ENCODE assay signal across 21 cellular contexts in the genomic region with DNA sequence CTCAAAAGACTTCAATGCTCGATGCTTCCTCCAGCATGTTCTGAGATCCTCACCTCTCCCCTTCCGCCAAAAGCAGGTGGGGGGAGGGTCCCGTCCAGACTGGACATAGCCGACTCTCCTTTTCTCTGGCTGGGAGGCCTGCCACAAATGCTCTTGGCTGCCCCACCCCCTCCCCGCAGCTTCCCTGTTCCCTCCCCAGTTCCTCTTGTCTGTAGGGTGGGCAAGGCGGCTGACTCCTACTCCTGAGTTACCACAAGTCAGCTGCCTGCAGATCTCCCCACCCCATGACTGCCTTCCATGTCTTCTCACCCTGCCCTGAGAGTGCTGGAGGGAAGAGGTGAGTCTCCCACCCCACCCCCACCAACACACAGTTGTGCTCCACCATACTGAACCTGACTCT. TPM values are rescaled to one million over a fixed set of nuclear protein-coding genes. Genes with fewer than 3 reads are reported as not detected.
DNase-seq lines count a peak whose midpoint lies in the region; ATAC-seq and TF ChIP-seq lines count a peak whose summit lies in the region.
"Had no signal": no experiment of that assay in that cellular context is flagged by ENCODE, and none has a peak within 500 bp of the region (broad histone marks: within the 10 kb centered on the region; RNA-seq: fewer than 3 reads in every experiment).

No MANE protein-coding gene starts in this region.

- peaks cover 31% of the 10 kb centered on the region for H3K36me3 Mint-ChIP-seq in CD4-positive, alpha-beta T cell (ENCODE audit: low read depth)
- H3K36me3 Mint-ChIP-seq in nephron (ENCODE audit: low read depth) = peaks cover 34% of the 10 kb centered on the region
- H3K36me3 Mint-ChIP-seq in endodermal cell (ENCODE audit: low read depth) = peaks cover 11% of the 10 kb centered on the region
- peaks cover 0 to 48% (median 0%) of the 10 kb centered on the region in 3 donors for H3K36me3 Mint-ChIP-seq in CD8-positive, alpha-beta memory T cell

- POLR2A ChIA-PET in CD4-positive, alpha-beta T cell (lab: Charles Lee) = interaction anchor here (0.6 kb wide), 1 partner anchor 85 kb away, joined by 3 read pairs; a partner anchor contains a TSS
- POLR2A ChIA-PET in CD8-positive, alpha-beta memory T cell (lab: Charles Lee) = no interaction called here

- H3K27me3 Mint-ChIP-seq in CD4-positive, alpha-beta T cell = no peaks in the 10 kb centered on the region
- no peaks in the 10 kb centered on the region for H3K27me3 Mint-ChIP-seq in nephron (ENCODE audit: low read depth)
- H3K27me3 Mint-ChIP-seq in endodermal cell (ENCODE audit: insufficient read depth) = no peaks in the 10 kb centered on the region
- peaks cover 0 to 9% of the 10 kb centered on the region in 2 donors for H3K27me3 Mint-ChIP-seq in CD8-positive, alpha-beta memory T cell

- no peak for ATAC-seq in CD4-positive, alpha-beta T cell (ENCODE audit: poor library complexity)
- no peak for ATAC-seq in GM21619 (IDR thresholded peaks at IDR 0.05; ENCODE audit: unreplicated experiment)
- ATAC-seq: gastroesophageal sphincter had no signal

- peaks cover 33% of the 10 kb centered on the region for H3K4me1 Mint-ChIP-seq in CD4-positive, alpha-beta T cell (ENCODE audit: low read depth)
- peaks cover 10% of the 10 kb centered on the region for H3K4me1 Mint-ChIP-seq in nephron
- H3K4me1 Mint-ChIP-seq in endodermal cell = no peaks in the 10 kb centered on the region
- H3K4me1 Mint-ChIP-seq in CD8-positive, alpha-beta memory T cell = peaks cover 26 to 31% (median 26%) of the 10 kb centered on the region in 3 donors

- H3K27me3 ChIP-seq in CD4-positive, alpha-beta T cell (ENCODE audit: control insufficient read depth, insufficient read depth, low read length) = no peaks in the 10 kb centered on the region
- H3K27me3 ChIP-seq in endodermal cell (ENCODE audit: control insufficient read depth, insufficient read depth, low read length, poor library complexity, severe bottlenecking) = no peaks in the 10 kb centered on the region
- no peaks in the 10 kb centered on the region for H3K27me3 ChIP-seq in CD8-positive, alpha-beta memory T cell (ENCODE audit: insufficient read depth, low read length, poor library complexity, severe bottlenecking)
- H3K27me3 ChIP-seq: gastroesophageal sphincter, thyroid gland had no signal

- H3K9me3 ChIP-seq in CD4-positive, alpha-beta T cell (ENCODE audit: control insufficient read depth, low read length) = no peaks in the 10 kb centered on the region
- H3K9me3 ChIP-seq in endodermal cell (ENCODE audit: control insufficient read depth, low read length) = no peaks in the 10 kb centered on the region
- no peaks in the 10 kb centered on the region for H3K9me3 ChIP-seq in CD8-positive, alpha-beta memory T cell (ENCODE audit: low read length)
- H3K9me3 ChIP-seq: gastroesophageal sphincter, thyroid gland had no signal

- CTCF ChIA-PET in CD4-positive, alpha-beta T cell (lab: Charles Lee) = interaction anchor here (0.6 kb wide), 1 partner anchor 363 kb away, joined by 3 read pairs; no protein-coding TSS in a partner anchor
- CTCF ChIA-PET in CD8-positive, alpha-beta memory T cell (lab: Charles Lee) = no interaction called here

- no peak for DNase-seq in CD4-positive, alpha-beta T cell
- no peak for DNase-seq in LNCaP clone FGC (ENCODE audit: low read depth)
- DNase-seq in endodermal cell = no peak
- DNase-seq in RKO (ENCODE audit: low spot score) = no peak
- no peak for DNase-seq in CD8-positive, alpha-beta memory T cell
- DNase-seq: activated gamma-delta T cell; DMS79; mesendoderm; NCI-H1048; NCI-H2081 treated with DMSO at 0.1 percent for 48 hours; NCI-H524; occipital lobe; stimulated activated CD4-positive, alpha-beta T cell treated with anti-CD3 and anti-CD28 coated beads, Interleukin-4, amount 100 ng/mL, for 24 hours; stimulated activated CD8-positive, alpha-beta memory T cell treated with anti-CD3 and anti-CD28 coated beads, Interleukin-4, amount 100 ng/mL, for 48 hours; thyroid gland; WERI-Rb-1 had no signal

- H3K36me3 ChIP-seq in endodermal cell (ENCODE audit: control insufficient read depth, insufficient read depth, low read length) = no peaks in the 10 kb centered on the region
- no peaks in the 10 kb centered on the region for H3K36me3 ChIP-seq in CD8-positive, alpha-beta memory T cell (ENCODE audit: insufficient read depth, low read length)

- H3K4me1 ChIP-seq in endodermal cell (ENCODE audit: control insufficient read depth, insufficient read depth, low read length) = no peaks in the 10 kb centered on the region
- H3K4me1 ChIP-seq in CD8-positive, alpha-beta memory T cell (ENCODE audit: insufficient read depth, low read length) = peaks cover 20% of the 10 kb centered on the region

- 90% methylated on average over 6 of the region's 6 CpGs; no CpG with 5 or more reads in 1 of the 2 experiments for WGBS in endodermal cell (ENCODE audit: insufficient coverage in 1 of 2, insufficient read length in 1 of 2), 2 experiments

- 0 out of 2 replicates have a peak overlapping the region, but pooled peaks have one; percentile 21 for H3K4me3 ChIP-seq in LNCaP clone FGC (ENCODE audit: low read depth, low read length)
- H3K4me3 ChIP-seq in endodermal cell (ENCODE audit: low read length) = no peak overlapping the region
- no peak overlapping the region for H3K4me3 ChIP-seq in CD8-positive, alpha-beta memory T cell (ENCODE audit: low read length)
- H3K4me3 ChIP-seq: gastroesophageal sphincter, SK-N-MC, thyroid gland had no signal

- intact Hi-C loops in CD4-positive, alpha-beta T cell (cut with DNase I, micrococcal nuclease) = loop anchor here in 1 of 2 experiments (10.0 kb wide), 1 partner anchor 53 kb away; a partner anchor contains a TSS

- H3K27ac Mint-ChIP-seq in CD4-positive, alpha-beta T cell = no peak overlapping the region
- H3K27ac Mint-ChIP-seq in nephron = no peak overlapping the region
- H3K27ac Mint-ChIP-seq in endodermal cell = no peak overlapping the region
- peak overlapping the region in 2 of 8 donors; percentile 23 to 29 for H3K27ac Mint-ChIP-seq in CD8-positive, alpha-beta memory T cell

- H3K27ac ChIP-seq in CD4-positive, alpha-beta T cell (ENCODE audit: low read depth, low read length) = no peak overlapping the region
- H3K27ac ChIP-seq in VCaP (peak overlapping the region; percentile 43), endodermal cell (ENCODE audit: low read depth, low read length) (no peak overlapping the region)
- H3K27ac ChIP-seq in CD8-positive, alpha-beta memory T cell (ENCODE audit: low read depth, low read length) = no peak overlapping the region
- H3K27ac ChIP-seq: SK-N-MC, thyroid gland, WERI-Rb-1 had no signal

- H3K9ac ChIP-seq in endodermal cell (ENCODE audit: extremely low read depth, low read length, poor library complexity, severe bottlenecking) = no peak overlapping the region

- peak overlapping the region; percentile 27 for H3K4me3 Mint-ChIP-seq in CD4-positive, alpha-beta T cell
- H3K4me3 Mint-ChIP-seq in nephron (peak overlapping the region in 2 of 3 experiments; percentile 43 to 67), endodermal cell (no peak overlapping the region)
- no peak overlapping the region for H3K4me3 Mint-ChIP-seq in CD8-positive, alpha-beta memory T cell

- no peaks in the 10 kb centered on the region for H3K9me3 Mint-ChIP-seq in CD4-positive, alpha-beta T cell
- peaks cover 24% of the 10 kb centered on the region for H3K9me3 Mint-ChIP-seq in nephron
- H3K9me3 Mint-ChIP-seq in endodermal cell = peaks cover 74% of the 10 kb centered on the region
- no peaks in the 10 kb centered on the region for H3K9me3 Mint-ChIP-seq in CD8-positive, alpha-beta memory T cell

- TF ChIP-seq CTCF in CD4-positive, alpha-beta T cell (IDR thresholded peaks at IDR 0.05) = no peak
- TF ChIP-seq CTCF in LNCaP clone FGC (IDR thresholded peaks at IDR 0.05; ENCODE audit: control insufficient read depth, extremely low read depth, insufficient read depth) (no peak), VCaP (conservative IDR thresholded peaks at IDR 0.05) (no peak), nephron (IDR thresholded peaks at IDR 0.05; ENCODE audit: unreplicated experiment in 3 of 3) (no peak), endodermal cell (conservative IDR thresholded peaks at IDR 0.05) (no peak)

RNA-seq across cellular contexts. Expression of a gene that starts 2.8 kb away (rescaled TPM):
- total RNA-seq in CD4-positive, alpha-beta T cell = 10 to 100 TPM; 31.4 to 40.8 TPM
- 10 to 100 TPM; 61.6 to 66.8 TPM for total RNA-seq in endodermal cell
- 92.5 TPM for polyA plus RNA-seq in endodermal cell (2013, experiment 1 of 2)
- polyA plus RNA-seq in endodermal cell (2013, experiment 2 of 2) = 84.1 TPM
- total RNA-seq in CD8-positive, alpha-beta memory T cell = 10 to 100 TPM; 43.0 to 43.2 TPM
- 129 TPM for polyA plus RNA-seq in CD8-positive, alpha-beta memory T cell

RNA-seq across cellular contexts. Expression of a gene that starts 5.6 kb away (rescaled TPM):
- 100 to 1,000 TPM; 144 to 145 TPM for total RNA-seq in CD4-positive, alpha-beta T cell
- total RNA-seq in endodermal cell = 100 to 1,000 TPM; 143 to 179 TPM
- polyA plus RNA-seq in endodermal cell (2013, experiment 1 of 2) = 302 TPM
- 251 TPM for polyA plus RNA-seq in endodermal cell (2013, experiment 2 of 2)
- total RNA-seq in CD8-positive, alpha-beta memory T cell = 100 to 1,000 TPM; 107 to 113 TPM
- 49.1 TPM for polyA plus RNA-seq in CD8-positive, alpha-beta memory T cell

RNA-seq across cellular contexts. Expression of a gene that starts 12.6 kb away (rescaled TPM):
- total RNA-seq in CD4-positive, alpha-beta T cell = 10 to 100 TPM; 42.3 to 49.4 TPM
- 100 to 1,000 TPM in 1 of 2 donors, 10 to 100 TPM in 1; 91.0 to 102 TPM for total RNA-seq in endodermal cell
- 69.6 TPM for polyA plus RNA-seq in endodermal cell (2013, experiment 1 of 2)
- 74.4 TPM for polyA plus RNA-seq in endodermal cell (2013, experiment 2 of 2)
- total RNA-seq in CD8-positive, alpha-beta memory T cell = 10 to 100 TPM; 79.5 to 81.3 TPM
- 59.6 TPM for polyA plus RNA-seq in CD8-positive, alpha-beta memory T cell

RNA-seq across cellular contexts. Expression of a gene that starts 20.0 kb away (rescaled TPM):
- total RNA-seq in CD4-positive, alpha-beta T cell = 10 to 100 TPM; 72.8 to 78.5 TPM
- 10 to 100 TPM; 32.9 to 62.9 TPM for total RNA-seq in endodermal cell
- 40.6 TPM for polyA plus RNA-seq in endodermal cell (2013, experiment 1 of 2)
- 39.8 TPM for polyA plus RNA-seq in endodermal cell (2013, experiment 2 of 2)
- 10 to 100 TPM; 51.9 to 52.3 TPM for total RNA-seq in CD8-positive, alpha-beta memory T cell
- polyA plus RNA-seq in CD8-positive, alpha-beta memory T cell = 41.4 TPM

RNA-seq across cellular contexts. Expression of a gene that starts 22.3 kb away (rescaled TPM):
- total RNA-seq in CD4-positive, alpha-beta T cell = 10 to 100 TPM; 16.0 to 18.4 TPM
- total RNA-seq in endodermal cell = 10 to 100 TPM; 13.8 to 17.0 TPM
- polyA plus RNA-seq in endodermal cell (2013, experiment 1 of 2) = 13.1 TPM
- polyA plus RNA-seq in endodermal cell (2013, experiment 2 of 2) = 10.9 TPM
- 10 to 100 TPM in 1 of 2 experiments, 1 to 10 TPM in 1; 9.8 to 10.1 TPM for total RNA-seq in CD8-positive, alpha-beta memory T cell
- 19.1 TPM for polyA plus RNA-seq in CD8-positive, alpha-beta memory T cell

Comparison
In these comparisons a context has a peak if more than half of its experiments do, and no peak if none do; other contexts are left out.
1. H3K4me3 Mint-ChIP-seq: peak in CD4-positive, alpha-beta T cell (single experiment) and nephron (2 of 3); none in endodermal cell (single experiment) and CD8-positive, alpha-beta memory T cell (0 of 7).